ENCODE assay signal across 14 cellular contexts in the genomic region with DNA sequence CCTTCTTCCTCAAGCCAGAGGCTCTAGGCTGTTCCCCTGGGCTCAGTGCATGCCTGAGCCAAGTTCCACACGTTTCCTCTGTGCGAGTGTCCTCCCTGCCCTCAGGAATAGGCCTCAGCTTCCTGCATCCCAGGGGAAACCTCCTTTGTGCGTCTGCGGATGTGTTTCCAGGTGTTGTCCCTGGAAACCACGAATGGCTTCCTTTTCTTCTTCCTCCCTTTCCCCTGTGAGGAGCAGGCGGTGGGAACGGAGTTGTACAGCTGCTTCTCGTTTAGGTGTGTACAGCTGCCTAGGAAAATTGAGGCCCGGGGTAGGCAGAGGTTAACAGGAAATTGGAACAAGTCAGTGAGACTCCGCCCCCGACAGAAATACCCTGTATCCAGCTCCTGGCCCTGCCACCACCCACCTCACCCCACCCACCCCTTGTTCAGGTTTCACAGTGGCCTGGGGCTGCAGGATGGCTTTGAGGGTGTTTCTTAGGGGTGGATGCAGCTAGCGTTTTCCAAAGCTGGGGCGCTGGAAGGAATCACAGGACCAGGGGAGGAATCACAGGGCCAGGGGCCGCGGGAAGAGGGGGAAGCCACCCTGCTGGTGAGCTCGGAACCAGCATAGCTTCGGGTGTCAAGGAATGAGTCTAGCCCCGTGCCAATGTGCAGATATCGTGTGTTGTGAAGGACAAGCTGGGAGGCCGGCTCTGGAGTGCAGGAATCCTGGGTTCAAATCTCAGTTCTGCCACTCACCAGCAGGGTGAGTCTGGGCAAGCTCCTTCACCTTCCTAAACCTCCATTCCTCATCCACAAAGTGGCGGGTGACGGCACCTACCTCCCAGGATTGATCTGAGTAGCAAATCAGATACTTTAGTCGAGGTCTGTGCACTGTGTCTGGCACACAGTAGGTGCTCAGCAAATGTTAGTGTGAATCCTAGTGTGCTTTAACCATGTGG. TPM values are rescaled to one million over a fixed set of nuclear protein-coding genes. Genes with fewer than 3 reads are reported as not detected.
DNase-seq lines count a peak whose midpoint lies in the region; ATAC-seq and TF ChIP-seq lines count a peak whose summit lies in the region.
"Had no signal": no experiment of that assay in that cellular context is flagged by ENCODE, and none has a peak within 500 bp of the region (broad histone marks: within the 10 kb centered on the region; RNA-seq: fewer than 3 reads in every experiment).

No MANE protein-coding gene starts in this region.

- TF ChIP-seq EP300 in Ishikawa (IDR thresholded peaks at IDR 0.05; ENCODE audit: borderline replicate concordance): no peak

- peak; percentile 51 for ATAC-seq in foreskin keratinocyte
- ATAC-seq: CD8-positive, alpha-beta T cell; Panc1; WTC11 had no signal

- H3K36me3 ChIP-seq in osteoblast (ENCODE audit: insufficient read depth, low read length): no peaks in the 10 kb centered on the region
- H3K36me3 ChIP-seq: ovary had no signal

- H3K4me3 ChIP-seq in osteoblast (ENCODE audit: insufficient read depth, low read length): no peak overlapping the region
- H3K4me3 ChIP-seq: ovary had no signal

- H2AFZ ChIP-seq in osteoblast (ENCODE audit: low read length): no peak overlapping the region

- no peaks in the 10 kb centered on the region for H3K9me3 ChIP-seq in osteoblast (ENCODE audit: low read depth, low read length)
- H3K9me3 ChIP-seq: ovary had no signal

- in situ Hi-C loops in GM13976 (cut with MboI; ENCODE audit: low sequenced_read_pairs, unreplicated experiment): no loop called here

- no peak overlapping the region for H3K4me2 ChIP-seq in osteoblast (ENCODE audit: insufficient read depth, low read length)

- no peaks in the 10 kb centered on the region for H3K79me2 ChIP-seq in osteoblast (ENCODE audit: insufficient read depth, low read length)

- H3K27me3 ChIP-seq in foreskin keratinocyte (no peaks in the 10 kb centered on the region), osteoblast (ENCODE audit: insufficient read depth, low read length) (no peaks in the 10 kb centered on the region)
- H3K27me3 ChIP-seq: ovary had no signal

- no peak overlapping the region for H3K27ac ChIP-seq in foreskin keratinocyte
- H3K27ac ChIP-seq in osteoblast (ENCODE audit: low read depth, low read length): no peak overlapping the region
- H3K27ac ChIP-seq: ovary had no signal

- 0 out of 2 replicates have a peak, but pooled peaks have one; percentile 16 for TF ChIP-seq RAD21 in Ishikawa (IDR thresholded peaks at IDR 0.05; ENCODE audit: low read depth)

- no peaks in the 10 kb centered on the region for H4K20me1 ChIP-seq in osteoblast (ENCODE audit: insufficient read depth, low read length)

- DNase-seq in DMS153 (lab: John Stamatoyannopoulos, UW): peak; percentile 51
- peak; percentile 9 to 40 for DNase-seq in foreskin keratinocyte
- DNase-seq in osteoblast (ENCODE audit: insufficient read length, low spot score, missing footprints): peak; percentile 43
- no peak for DNase-seq in HuH-7.5 (ENCODE audit: low spot score)
- DNase-seq in cerebellum (ENCODE audit: low spot score): no peak
- DNase-seq in GM13976 (ENCODE audit: low spot score): no peak
- no peak for DNase-seq in Ammon's horn (ENCODE audit: low spot score)
- DNase-seq: activated naive CD4-positive, alpha-beta T cell treated with anti-CD3 and anti-CD28 coated beads, Interleukin-2, amount 10 ng/mL, durations not matched to agents 7 days and 5 days; NCI-H2029 treated with DMSO at 0.1 percent for 48 hours; ovary had no signal

- TF ChIP-seq CTCF in foreskin keratinocyte (conservative IDR thresholded peaks at IDR 0.05) (no peak), osteoblast (IDR thresholded peaks at IDR 0.05; ENCODE audit: extremely low read depth, low read depth, low read length) (peak; percentile 6), GM13976 (IDR thresholded peaks at IDR 0.05; ENCODE audit: borderline replicate concordance, control extremely low read depth, extremely low read depth, insufficient read depth, missing control alignments) (no peak)

- H3K4me1 ChIP-seq in foreskin keratinocyte: peaks cover 4% of the 10 kb centered on the region
- peaks cover 4% of the 10 kb centered on the region for H3K4me1 ChIP-seq in osteoblast (ENCODE audit: insufficient read depth, low read length)

TF ChIP-seq in Ishikawa, 13 proteins besides CTCF, POLR2A, EP300 and RAD21:
- TF ChIP-seq, protein P1, sequence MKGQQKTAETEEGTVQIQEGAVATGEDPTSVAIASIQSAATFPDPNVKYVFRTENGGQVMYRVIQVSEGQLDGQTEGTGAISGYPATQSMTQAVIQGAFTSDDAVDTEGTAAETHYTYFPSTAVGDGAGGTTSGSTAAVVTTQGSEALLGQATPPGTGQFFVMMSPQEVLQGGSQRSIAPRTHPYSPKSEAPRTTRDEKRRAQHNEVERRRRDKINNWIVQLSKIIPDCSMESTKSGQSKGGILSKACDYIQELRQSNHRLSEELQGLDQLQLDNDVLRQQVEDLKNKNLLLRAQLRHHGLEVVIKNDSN (IDR thresholded peaks at IDR 0.05): no peak
- TF ChIP-seq CEBPB (IDR thresholded peaks at IDR 0.05) (no peak), ZBTB7A (IDR thresholded peaks at IDR 0.05; ENCODE audit: low read depth) (no peak), TCF12 (IDR thresholded peaks at IDR 0.05; ENCODE audit: low read depth) (no peak), YY1 (IDR thresholded peaks at IDR 0.05; ENCODE audit: low read depth) (no peak), EGR1 (IDR thresholded peaks at IDR 0.05) (no peak)
- TF ChIP-seq, protein P2, sequence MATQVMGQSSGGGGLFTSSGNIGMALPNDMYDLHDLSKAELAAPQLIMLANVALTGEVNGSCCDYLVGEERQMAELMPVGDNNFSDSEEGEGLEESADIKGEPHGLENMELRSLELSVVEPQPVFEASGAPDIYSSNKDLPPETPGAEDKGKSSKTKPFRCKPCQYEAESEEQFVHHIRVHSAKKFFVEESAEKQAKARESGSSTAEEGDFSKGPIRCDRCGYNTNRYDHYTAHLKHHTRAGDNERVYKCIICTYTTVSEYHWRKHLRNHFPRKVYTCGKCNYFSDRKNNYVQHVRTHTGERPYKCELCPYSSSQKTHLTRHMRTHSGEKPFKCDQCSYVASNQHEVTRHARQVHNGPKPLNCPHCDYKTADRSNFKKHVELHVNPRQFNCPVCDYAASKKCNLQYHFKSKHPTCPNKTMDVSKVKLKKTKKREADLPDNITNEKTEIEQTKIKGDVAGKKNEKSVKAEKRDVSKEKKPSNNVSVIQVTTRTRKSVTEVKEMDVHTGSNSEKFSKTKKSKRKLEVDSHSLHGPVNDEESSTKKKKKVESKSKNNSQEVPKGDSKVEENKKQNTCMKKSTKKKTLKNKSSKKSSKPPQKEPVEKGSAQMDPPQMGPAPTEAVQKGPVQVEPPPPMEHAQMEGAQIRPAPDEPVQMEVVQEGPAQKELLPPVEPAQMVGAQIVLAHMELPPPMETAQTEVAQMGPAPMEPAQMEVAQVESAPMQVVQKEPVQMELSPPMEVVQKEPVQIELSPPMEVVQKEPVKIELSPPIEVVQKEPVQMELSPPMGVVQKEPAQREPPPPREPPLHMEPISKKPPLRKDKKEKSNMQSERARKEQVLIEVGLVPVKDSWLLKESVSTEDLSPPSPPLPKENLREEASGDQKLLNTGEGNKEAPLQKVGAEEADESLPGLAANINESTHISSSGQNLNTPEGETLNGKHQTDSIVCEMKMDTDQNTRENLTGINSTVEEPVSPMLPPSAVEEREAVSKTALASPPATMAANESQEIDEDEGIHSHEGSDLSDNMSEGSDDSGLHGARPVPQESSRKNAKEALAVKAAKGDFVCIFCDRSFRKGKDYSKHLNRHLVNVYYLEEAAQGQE (IDR thresholded peaks at IDR 0.05; ENCODE audit: low read depth): no peak
- TF ChIP-seq, protein P3, sequence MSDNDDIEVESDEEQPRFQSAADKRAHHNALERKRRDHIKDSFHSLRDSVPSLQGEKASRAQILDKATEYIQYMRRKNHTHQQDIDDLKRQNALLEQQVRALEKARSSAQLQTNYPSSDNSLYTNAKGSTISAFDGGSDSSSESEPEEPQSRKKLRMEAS (IDR thresholded peaks at IDR 0.05): no peak

RNA-seq across cellular contexts. Expression of gene RIN3, which starts 53.8 kb away (rescaled TPM):
- total RNA-seq in foreskin keratinocyte: 7.3 and 9.8 TPM in 2 replicates
- polyA plus RNA-seq in foreskin keratinocyte: 8.4 and 11.9 TPM in 2 replicates
- total RNA-seq in osteoblast: 7.6 and 10.3 TPM in 2 replicates
- 1.5 TPM for total RNA-seq in cerebellum

Comparison
In these comparisons a context has a peak if more than half of its experiments do, and no peak if none do; other contexts are left out.
1. DNase-seq: peak in DMS153 (single experiment), foreskin keratinocyte (2 of 2) and osteoblast (single experiment); none in HuH-7.5 (single experiment), cerebellum (single experiment), GM13976 (single experiment) and Ammon's horn (single experiment).